8 cellular contexts compared by ENCODE assay signal in the genomic region with DNA sequence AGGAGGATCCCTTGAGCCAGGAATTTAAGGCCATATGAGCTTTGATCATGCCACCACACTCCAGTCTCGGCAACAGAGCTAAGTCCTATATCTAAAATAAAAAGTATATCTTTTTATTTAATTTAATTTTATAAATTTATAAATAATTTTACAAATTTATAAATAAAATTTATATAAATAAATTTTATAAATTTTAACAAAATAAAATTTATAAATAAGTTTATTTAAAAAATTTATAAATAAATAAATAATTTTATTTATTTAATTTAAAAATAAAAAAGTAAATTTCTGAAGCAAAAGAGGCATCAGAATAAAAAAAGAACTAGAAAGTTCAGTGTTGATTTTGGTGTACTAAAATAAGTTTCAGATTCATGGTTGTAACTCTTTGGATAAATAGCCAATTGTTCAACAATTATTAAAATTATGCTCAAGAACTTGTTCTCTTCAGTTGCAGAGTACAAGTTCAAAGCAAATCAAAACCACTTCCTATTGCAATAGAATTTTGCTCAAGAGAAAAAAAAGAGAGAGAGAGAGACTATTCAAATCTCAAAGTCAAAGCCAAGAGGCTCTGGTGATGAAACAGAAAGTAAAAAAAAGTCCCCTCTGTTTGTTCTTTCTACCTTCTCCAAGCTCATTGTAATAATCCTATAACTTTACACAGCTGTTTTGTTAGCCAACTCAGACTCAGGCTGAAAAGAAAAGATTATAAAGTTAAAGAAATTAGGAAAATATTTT.
DNase-seq lines count a peak whose midpoint lies in the region; ATAC-seq and TF ChIP-seq lines count a peak whose summit lies in the region.
"Had no signal": no experiment of that assay in that cellular context is flagged by ENCODE, and none has a peak within 500 bp of the region (broad histone marks: within the 10 kb centered on the region; RNA-seq: fewer than 3 reads in every experiment).

No MANE protein-coding gene starts in this region.

- H3K4me3 ChIP-seq in NB4 (ENCODE audit: low read depth, low read length) = no peak overlapping the region
- no peak overlapping the region for H3K4me3 ChIP-seq in suprapubic skin

- no peak for TF ChIP-seq EP300 in suprapubic skin (IDR thresholded peaks at IDR 0.05)

- ATAC-seq in GM19043 (IDR thresholded peaks at IDR 0.05; ENCODE audit: low read depth, unreplicated experiment) (peak; percentile 72), HG02884 (IDR thresholded peaks at IDR 0.05; ENCODE audit: unreplicated experiment) (peak; percentile 85)

- H3K4me3 Mint-ChIP-seq in osteocyte (ENCODE audit: unreplicated experiment) = no peak overlapping the region
- H3K4me3 Mint-ChIP-seq in endothelial cell (ENCODE audit: unreplicated experiment) = no peak overlapping the region
- H3K4me3 Mint-ChIP-seq: nephron had no signal

- H3K27me3 Mint-ChIP-seq in osteocyte (ENCODE audit: unreplicated experiment) = no peaks in the 10 kb centered on the region
- no peaks in the 10 kb centered on the region for H3K27me3 Mint-ChIP-seq in endothelial cell (ENCODE audit: unreplicated experiment)

- no peak overlapping the region for H3K27ac ChIP-seq in suprapubic skin

- H3K36me3 ChIP-seq in suprapubic skin = no peaks in the 10 kb centered on the region

- H3K9me3 Mint-ChIP-seq in osteocyte (ENCODE audit: unreplicated experiment) (peaks cover 7% of the 10 kb centered on the region), endothelial cell (ENCODE audit: unreplicated experiment) (no peaks in the 10 kb centered on the region)
- H3K9me3 Mint-ChIP-seq: nephron had no signal

- no peaks in the 10 kb centered on the region for H3K4me1 ChIP-seq in suprapubic skin

- peak overlapping the region; percentile 56 for H3K27ac Mint-ChIP-seq in osteocyte (ENCODE audit: unreplicated experiment)
- no peak overlapping the region for H3K27ac Mint-ChIP-seq in endothelial cell (ENCODE audit: unreplicated experiment)
- H3K27ac Mint-ChIP-seq: nephron had no signal

- TF ChIP-seq POLR2A in NB4 (IDR thresholded peaks at IDR 0.05; ENCODE audit: extremely low read depth, insufficient read length) = no peak
- TF ChIP-seq POLR2A in suprapubic skin (IDR thresholded peaks at IDR 0.05) = no peak
- no peak for TF ChIP-seq POLR2A in erythroblast (IDR thresholded peaks at IDR 0.05; ENCODE audit: low read length)

- TF ChIP-seq CTCF in NB4 (IDR thresholded peaks at IDR 0.05; ENCODE audit: low read depth, low read length) (no peak), osteocyte (IDR thresholded peaks at IDR 0.05) (no peak), suprapubic skin (IDR thresholded peaks at IDR 0.05) (no peak), endothelial cell (IDR thresholded peaks at IDR 0.05; ENCODE audit: unreplicated experiment) (no peak)

- peak; percentile 9 for DNase-seq in NB4 (ENCODE audit: low read depth)
- DNase-seq in osteocyte (ENCODE audit: extremely low spot score, unreplicated experiment) = no peak
- no peak for DNase-seq in suprapubic skin (ENCODE audit: low spot score in 2 of 2)
- DNase-seq in endothelial cell (ENCODE audit: low spot score) = no peak
- no peak for DNase-seq in erythroblast (lab: John Stamatoyannopoulos, UW)

- 94% methylated on average over 1 of the region's 1 CpG for WGBS in suprapubic skin

- H3K36me3 Mint-ChIP-seq in osteocyte (ENCODE audit: unreplicated experiment) = peaks cover 6% of the 10 kb centered on the region
- H3K36me3 Mint-ChIP-seq in endothelial cell (ENCODE audit: low read depth, unreplicated experiment) = no peaks in the 10 kb centered on the region

- H3K27me3 ChIP-seq in suprapubic skin = no peaks in the 10 kb centered on the region

- H3K4me1 Mint-ChIP-seq in osteocyte (ENCODE audit: unreplicated experiment) (peaks cover 6% of the 10 kb centered on the region), endothelial cell (ENCODE audit: unreplicated experiment) (no peaks in the 10 kb centered on the region)
- H3K4me1 Mint-ChIP-seq: nephron had no signal

- no peaks in the 10 kb centered on the region for H3K9me3 ChIP-seq in suprapubic skin
